In genomic region chr7:156617215-156617614, GRCh38 we compare ENCODE assay signal across 12 cellular contexts. TPM values are rescaled to one million over a fixed set of nuclear protein-coding genes. Genes with fewer than 3 reads are reported as not detected.
A peak's percentile ranks its signal among the peaks of the same experiment; 100 is the strongest.
DNase-seq lines count a peak whose midpoint lies in the region; ATAC-seq, FAIRE-seq and TF ChIP-seq lines count a peak whose summit lies in the region.
"Had no signal": no experiment of that assay in that cellular context is flagged by ENCODE, and none has a peak within 500 bp of the region (broad histone marks: within the 10 kb centered on the region; RNA-seq: fewer than 3 reads in every experiment).

No MANE protein-coding gene starts in this region.

- no peak for TF ChIP-seq CTCF in CD4-positive, alpha-beta T cell (IDR thresholded peaks at IDR 0.05)
- no peak for TF ChIP-seq CTCF in endothelial cell of umbilical vein (IDR thresholded peaks at IDR 0.05; ENCODE audit: extremely low read depth in 1 of 2, insufficient read depth in 1 of 2, low read depth in 1 of 2, low read length in 2 of 2)
- TF ChIP-seq CTCF in GM10248 (IDR thresholded peaks at IDR 0.05; ENCODE audit: control extremely low read depth, extremely low read depth, low read depth, missing control alignments): no peak
- no peak for TF ChIP-seq CTCF in tibial artery (IDR thresholded peaks at IDR 0.05)

- no peak overlapping the region for H3K27ac ChIP-seq in CD4-positive, alpha-beta T cell (ENCODE audit: low read depth, low read length)
- no peak overlapping the region for H3K27ac ChIP-seq in endothelial cell of umbilical vein (ENCODE audit: insufficient read depth, low read depth, low read length)
- H3K27ac ChIP-seq in naive thymus-derived CD4-positive, alpha-beta T cell (ENCODE audit: low read depth, low read length): no peak overlapping the region
- no peak overlapping the region for H3K27ac ChIP-seq in tibial artery
- H3K27ac ChIP-seq: BLaER1 treated with 17β-estradiol and CSF1 and Interleukin-3, amounts not matched to agents 10 nM and 100 nM; parathyroid adenoma had no signal

- H2AFZ ChIP-seq in endothelial cell of umbilical vein (ENCODE audit: low read depth, low read length): no peak overlapping the region
- H2AFZ ChIP-seq: parathyroid adenoma had no signal

- peaks cover 29% of the 10 kb centered on the region for H3K27me3 ChIP-seq in CD4-positive, alpha-beta T cell (ENCODE audit: control insufficient read depth, insufficient read depth, low read length)
- H3K27me3 ChIP-seq in endothelial cell of umbilical vein (ENCODE audit: control insufficient read depth in 2 of 2, insufficient read depth in 2 of 2, low read length in 2 of 2) (peaks cover 8 to 14% of the 10 kb centered on the region in 2 experiments), tibial artery (peaks cover 0 to 37% of the 10 kb centered on the region in 2 donors)
- H3K27me3 ChIP-seq in naive thymus-derived CD4-positive, alpha-beta T cell (ENCODE audit: control insufficient read depth in 2 of 2, insufficient read depth in 2 of 2, low read length in 2 of 2): peaks cover 0 to 4% of the 10 kb centered on the region in 2 donors
- H3K27me3 ChIP-seq: BLaER1 treated with 17β-estradiol and CSF1 and Interleukin-3, amounts not matched to agents 10 nM and 100 nM had no signal

- no TSS peak for BruUV-seq in endothelial cell of umbilical vein (replicated peaks; lab: Mats Ljungman, UMichigan)

- peak overlapping the region; percentile 58 for H3K4me2 ChIP-seq in endothelial cell of umbilical vein (ENCODE audit: insufficient read depth, low read length)
- H3K4me2 ChIP-seq: BLaER1 treated with 17β-estradiol and CSF1 and Interleukin-3, amounts not matched to agents 10 nM and 100 nM had no signal

- peaks cover 24% of the 10 kb centered on the region for H3K4me1 Mint-ChIP-seq in CD4-positive, alpha-beta T cell (ENCODE audit: low read depth)
- H3K4me1 Mint-ChIP-seq in T-cell: peaks cover 24 to 26% (median 25%) of the 10 kb centered on the region in 3 donors
- peaks cover 12 to 36% (median 22%) of the 10 kb centered on the region in 7 donors for H3K4me1 Mint-ChIP-seq in naive thymus-derived CD4-positive, alpha-beta T cell

- peaks cover 10% of the 10 kb centered on the region for H3K9me3 ChIP-seq in CD4-positive, alpha-beta T cell (ENCODE audit: control insufficient read depth, low read length)
- H3K9me3 ChIP-seq in endothelial cell of umbilical vein (replicated peaks; ENCODE audit: control insufficient read depth, insufficient read depth, low read length) (no peaks in the 10 kb centered on the region), tibial artery (peaks cover 0 to 34% (median 4%) of the 10 kb centered on the region in 3 donors)
- H3K9me3 ChIP-seq in naive thymus-derived CD4-positive, alpha-beta T cell (ENCODE audit: control insufficient read depth in 2 of 3, low read length in 3 of 3): peaks cover 0 to 5% (median 0%) of the 10 kb centered on the region in 3 experiments

- no peaks in the 10 kb centered on the region for H3K36me3 ChIP-seq in endothelial cell of umbilical vein (ENCODE audit: control insufficient read depth in 2 of 2, extremely low read depth in 1 of 2, insufficient read depth in 2 of 2, low read length in 2 of 2)
- no peaks in the 10 kb centered on the region for H3K36me3 ChIP-seq in naive thymus-derived CD4-positive, alpha-beta T cell (ENCODE audit: control insufficient read depth in 2 of 3, insufficient read depth in 3 of 3, low read length in 3 of 3)
- H3K36me3 ChIP-seq in tibial artery: no peaks in the 10 kb centered on the region
- H3K36me3 ChIP-seq: BLaER1 treated with 17β-estradiol and CSF1 and Interleukin-3, amounts not matched to agents 10 nM and 100 nM had no signal

- intact Hi-C loops in CD4-positive, alpha-beta T cell (cut with DNase I, micrococcal nuclease): no loop called here
- intact Hi-C loops in endothelial cell of umbilical vein (cut with micrococcal nuclease) (no loop called here), tibial artery (cut with DNase I; ENCODE audit: low total_unique reads) (no loop called here)
- intact Hi-C loops in naive thymus-derived CD4-positive, alpha-beta T cell (cut with micrococcal nuclease): loop anchor here in 1 of 2 donors (10.0 kb wide), 1 partner anchor 278 kb away; the partner anchor contains the start of gene LMBR1

- ATAC-seq in CD4-positive, alpha-beta T cell (ENCODE audit: poor library complexity): no peak
- ATAC-seq in T-cell (replicated peaks in 1 of 4): no peak
- no peak for ATAC-seq in naive thymus-derived CD4-positive, alpha-beta T cell

- POLR2A ChIA-PET in CD4-positive, alpha-beta T cell (lab: Charles Lee): no interaction called here
- POLR2A ChIA-PET in T-cell (lab: Charles Lee): no interaction called here
- POLR2A ChIA-PET in endothelial cell of umbilical vein (lab: Charles Lee): no interaction called here
- POLR2A ChIA-PET in naive thymus-derived CD4-positive, alpha-beta T cell (lab: Charles Lee): no interaction called here
- POLR2A ChIA-PET in GM10248 (lab: Yijun Ruan, JAX): no interaction called here

- no peaks in the 10 kb centered on the region for H3K79me2 ChIP-seq in endothelial cell of umbilical vein (ENCODE audit: control insufficient read depth, insufficient read depth, low read length)
- H3K79me2 ChIP-seq: parathyroid adenoma had no signal

- H3K4me3 ChIP-seq in endothelial cell of umbilical vein (replicated peaks in 1 of 3; ENCODE audit: insufficient read depth in 1 of 3, low read depth in 1 of 3, low read length in 3 of 3) (peak overlapping the region in 1 of 3 experiments; percentile 16), tibial artery (no peak overlapping the region)
- no peak overlapping the region for H3K4me3 ChIP-seq in naive thymus-derived CD4-positive, alpha-beta T cell (ENCODE audit: low read length)
- H3K4me3 ChIP-seq: BLaER1 treated with 17β-estradiol and CSF1 and Interleukin-3, amounts not matched to agents 10 nM and 100 nM had no signal

- H3K4me3 Mint-ChIP-seq in CD4-positive, alpha-beta T cell: peak overlapping the region; percentile 35
- peak overlapping the region; percentile 4 to 45 (median 39) for H3K4me3 Mint-ChIP-seq in T-cell
- H3K4me3 Mint-ChIP-seq in naive thymus-derived CD4-positive, alpha-beta T cell: peak overlapping the region in 8 of 10 donors; percentile 34 to 64 (median 46)

- FAIRE-seq in endothelial cell of umbilical vein (lab: Jason Lieb, UNC): peak; percentile 8

- H3K27me3 Mint-ChIP-seq in CD4-positive, alpha-beta T cell: peaks cover 73% of the 10 kb centered on the region
- H3K27me3 Mint-ChIP-seq in T-cell: peaks cover 53 to 59% of the 10 kb centered on the region in 2 donors
- H3K27me3 Mint-ChIP-seq in naive thymus-derived CD4-positive, alpha-beta T cell: peaks cover 49 to 75% (median 57%) of the 10 kb centered on the region in 5 donors

- H3K9me3 Mint-ChIP-seq in CD4-positive, alpha-beta T cell: peaks cover 6% of the 10 kb centered on the region
- H3K9me3 Mint-ChIP-seq in T-cell: peaks cover 6 to 14% (median 9%) of the 10 kb centered on the region in 3 donors
- peaks cover 0 to 21% (median 7%) of the 10 kb centered on the region in 11 donors for H3K9me3 Mint-ChIP-seq in naive thymus-derived CD4-positive, alpha-beta T cell

- CTCF ChIA-PET in CD4-positive, alpha-beta T cell (lab: Charles Lee): no interaction called here
- CTCF ChIA-PET in T-cell (lab: Charles Lee) (no interaction called here), endothelial cell of umbilical vein (lab: Charles Lee) (no interaction called here), GM10248 (lab: Yijun Ruan, JAX) (no interaction called here)
- CTCF ChIA-PET in naive thymus-derived CD4-positive, alpha-beta T cell (lab: Charles Lee): no interaction called here

- H3K9me1 ChIP-seq in endothelial cell of umbilical vein (replicated peaks; ENCODE audit: control insufficient read depth, extremely low read depth, insufficient read depth, low read length): no peaks in the 10 kb centered on the region

- dilution Hi-C loops in endothelial cell of umbilical vein (cut with MboI; ENCODE audit: extremely low pct_ligation_motif_present, low sequenced_read_pairs): no loop called here

- DNase-seq in CD4-positive, alpha-beta T cell: no peak
- DNase-seq in T-cell: no peak
- no peak for DNase-seq in endothelial cell of umbilical vein (ENCODE audit: low read depth, low spot score)
- no peak for DNase-seq in naive thymus-derived CD4-positive, alpha-beta T cell
- DNase-seq in GM10248 (ENCODE audit: extremely low spot score): no peak
- no peak for DNase-seq in tibial artery
- DNase-seq in NCI-H2171 treated with DMSO at 0.1 percent for 48 hours (lab: John Stamatoyannopoulos, UW): no peak
- DNase-seq in hepatic stellate cell (ENCODE audit: low spot score): no peak
- DNase-seq: Kasumi-1, NCI-H2081 had no signal

- no peaks in the 10 kb centered on the region for H3K36me3 Mint-ChIP-seq in CD4-positive, alpha-beta T cell (ENCODE audit: low read depth)
- H3K36me3 Mint-ChIP-seq in T-cell: no peaks in the 10 kb centered on the region
- peaks cover 0 to 30% (median 3%) of the 10 kb centered on the region in 5 donors for H3K36me3 Mint-ChIP-seq in naive thymus-derived CD4-positive, alpha-beta T cell

- H4K20me1 ChIP-seq in endothelial cell of umbilical vein (replicated peaks; ENCODE audit: control insufficient read depth, extremely low read depth, insufficient read depth, low read length): no peaks in the 10 kb centered on the region
- H4K20me1 ChIP-seq: BLaER1 treated with 17β-estradiol and CSF1 and Interleukin-3, amounts not matched to agents 10 nM and 100 nM had no signal

- no peak overlapping the region for H3K9ac ChIP-seq in endothelial cell of umbilical vein (replicated peaks; ENCODE audit: extremely low read depth, insufficient read depth, low read length)
- H3K9ac ChIP-seq: BLaER1 treated with 17β-estradiol and CSF1 and Interleukin-3, amounts not matched to agents 10 nM and 100 nM; parathyroid adenoma had no signal

- H3K27ac Mint-ChIP-seq in CD4-positive, alpha-beta T cell: no peak overlapping the region
- H3K27ac Mint-ChIP-seq in T-cell: no peak overlapping the region
- H3K27ac Mint-ChIP-seq in naive thymus-derived CD4-positive, alpha-beta T cell: no peak overlapping the region

- H3K4me1 ChIP-seq in endothelial cell of umbilical vein (ENCODE audit: control insufficient read depth, extremely low read depth, insufficient read depth, low read length) (no peaks in the 10 kb centered on the region), tibial artery (peaks cover 0 to 5% (median 0%) of the 10 kb centered on the region in 4 donors)
- H3K4me1 ChIP-seq in naive thymus-derived CD4-positive, alpha-beta T cell (ENCODE audit: control insufficient read depth in 2 of 2, insufficient read depth in 2 of 2, low read length in 2 of 2): peaks cover 11 to 16% of the 10 kb centered on the region in 2 donors
- H3K4me1 ChIP-seq: parathyroid adenoma had no signal

- TF ChIP-seq POLR2A in endothelial cell of umbilical vein (IDR thresholded peaks at IDR 0.05; ENCODE audit: low read depth, low read length): no peak

RNA-seq across cellular contexts. Expression of gene RNF32, which starts 23.4 kb away (rescaled TPM):
- total RNA-seq in CD4-positive, alpha-beta T cell: under 1 TPM in 1 of 2 experiments, not detected in 1; 0.99 TPM
- total RNA-seq in T-cell (1 to 10 TPM in 2 of 5 donors, under 1 TPM in 2, not detected in 1; 0.41 to 1.4 (median 1.1) TPM), endothelial cell of umbilical vein (not detected in 2 replicates)
- 0.14 TPM in 1 of 2 replicates, not detected in the other for polyA plus RNA-seq in endothelial cell of umbilical vein
- polyA plus RNA-seq in endothelial cell of umbilical vein (2011; cell fraction: cytosol; rRNA removed): 0.11 and 0.17 TPM in 2 replicates
- polyA plus RNA-seq in endothelial cell of umbilical vein (2011; cell fraction: nucleus; rRNA removed): 0.17 and 0.46 TPM in 2 replicates
- 0.50 and 0.70 TPM in 2 replicates for polyA plus RNA-seq in endothelial cell of umbilical vein (2012)
- 0.56 TPM in 1 of 2 replicates, not detected in the other for polyA minus RNA-seq in endothelial cell of umbilical vein
- polyA minus RNA-seq in endothelial cell of umbilical vein (2011; cell fraction: cytosol; rRNA and poly(A)+ RNA removed): not detected
- not detected in 2 replicates for polyA minus RNA-seq in endothelial cell of umbilical vein (2011; cell fraction: nucleus; rRNA and poly(A)+ RNA removed)
- total RNA-seq in naive thymus-derived CD4-positive, alpha-beta T cell: 1 to 10 TPM in 2 of 5 experiments, under 1 TPM in 2, not detected in 1; 0.81 to 2.1 (median 0.99) TPM
- under 1 TPM in 1 of 2 donors, not detected in 1; 0.66 TPM for polyA plus RNA-seq in naive thymus-derived CD4-positive, alpha-beta T cell
